In the genomic region with DNA sequence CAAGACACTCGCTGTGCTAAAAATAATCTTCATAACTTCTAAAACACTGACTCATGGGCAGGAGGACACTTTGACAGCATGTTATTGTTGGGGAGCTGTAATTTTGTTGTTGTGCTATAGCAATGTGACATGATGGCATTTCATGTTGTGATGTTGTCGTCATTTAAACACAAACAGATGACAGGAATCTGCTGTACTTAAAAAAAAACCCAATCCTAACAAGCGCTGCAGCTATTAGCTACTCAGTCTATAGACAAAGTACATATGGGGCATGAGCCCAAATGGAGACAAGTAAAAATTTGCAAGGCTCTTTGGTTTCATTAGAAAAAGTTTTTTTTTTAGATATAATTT, we compare ENCODE assay signal across 8 cellular contexts. TPM values are rescaled to one million over a fixed set of nuclear protein-coding genes. Genes with fewer than 3 reads are reported as not detected.
DNase-seq lines count a peak whose midpoint lies in the region; ATAC-seq and TF ChIP-seq lines count a peak whose summit lies in the region.

No MANE protein-coding gene starts in this region.

- TF ChIP-seq POLR2A in vagina (IDR thresholded peaks at IDR 0.05), result no peak

- H3K4me3 ChIP-seq in A673 (ENCODE audit: low read depth, low read length, poor library complexity, severe bottlenecking) (peak overlapping the region; percentile 87), H7 (ENCODE audit: insufficient read depth, low read depth, low read length) (peak overlapping the region; percentile 82), vagina (peak overlapping the region; percentile 92 to 99), mucosa of descending colon (no peak overlapping the region)

- DNase-seq in A673 (ENCODE audit: low spot score), result peak; percentile 2
- DNase-seq in H7, result no peak
- peak; percentile 40 for DNase-seq in left kidney (ENCODE audit: low read depth, low spot score)
- DNase-seq in vagina (ENCODE audit: extremely low spot score in 2 of 2), result no peak
- no peak for DNase-seq in mucosa of descending colon
- no peak for DNase-seq in NCI-H446 (lab: John Stamatoyannopoulos, UW)

- no peaks in the 10 kb centered on the region for H3K9me3 ChIP-seq in A673 (ENCODE audit: low read depth, low read length, poor library complexity, severe bottlenecking)
- H3K9me3 ChIP-seq in vagina, result no peaks in the 10 kb centered on the region
- H3K9me3 ChIP-seq in mucosa of descending colon, result no peaks in the 10 kb centered on the region

- ATAC-seq in mucosa of descending colon (no peak), HG03097 (IDR thresholded peaks at IDR 0.05; ENCODE audit: low FRiP score, unreplicated experiment) (no peak)

- CTCF ChIA-PET in A673 (lab: Charles Lee), result no interaction called here

- H3K27me3 ChIP-seq in A673 (replicated peaks; ENCODE audit: insufficient read depth, low read depth, low read length, poor library complexity) (peaks cover 21% of the 10 kb centered on the region), H7 (ENCODE audit: control insufficient read depth, insufficient read depth, low read length) (no peaks in the 10 kb centered on the region; the same call in 1 of the 2 replicates), vagina (no peaks in the 10 kb centered on the region)

- no peaks in the 10 kb centered on the region for H3K4me1 ChIP-seq in A673 (ENCODE audit: insufficient read depth, low read length, poor library complexity, severe bottlenecking)
- peaks cover 30% of the 10 kb centered on the region for H3K4me1 ChIP-seq in vagina
- H3K4me1 ChIP-seq in mucosa of descending colon (ENCODE audit: low read depth), result peaks cover 10% of the 10 kb centered on the region

- TF ChIP-seq CTCF in A673 (conservative IDR thresholded peaks at IDR 0.05; ENCODE audit: low read depth, low read length), result no peak
- TF ChIP-seq CTCF in vagina (IDR thresholded peaks at IDR 0.05), result no peak
- TF ChIP-seq CTCF in mucosa of descending colon (IDR thresholded peaks at IDR 0.05), result no peak

- intact Hi-C loops in A673 (cut with micrococcal nuclease; ENCODE audit: unreplicated experiment) (no loop called here), vagina (cut with DNase I) (no loop called here), mucosa of descending colon (cut with DNase I, micrococcal nuclease) (no loop called here)

- no TSS peak for BruUV-seq in A673 (replicated peaks; lab: Mats Ljungman, UMichigan)

- POLR2A ChIA-PET in A673 (lab: Charles Lee; ENCODE audit: low non-redundant PET), result no interaction called here

- H3K27ac ChIP-seq in A673 (ENCODE audit: low read depth, low read length, poor library complexity, severe bottlenecking) (no peak overlapping the region), angular gyrus (ENCODE audit: low read depth, low read length) (peak overlapping the region; percentile 30), vagina (peak overlapping the region; percentile 99)

- H3K36me3 ChIP-seq in A673 (ENCODE audit: insufficient read depth, low read length, poor library complexity, severe bottlenecking) (no peaks in the 10 kb centered on the region), H7 (replicated peaks; ENCODE audit: control insufficient read depth, insufficient read depth, low read length) (no peaks in the 10 kb centered on the region), vagina (no peaks in the 10 kb centered on the region), mucosa of descending colon (ENCODE audit: low read depth) (no peaks in the 10 kb centered on the region)

RNA-seq across cellular contexts. Expression of a gene that starts 0.8 kb away (rescaled TPM):
- 5.3 and 6.1 TPM in 2 replicates for total RNA-seq in A673 (2021)
- total RNA-seq in H7 (2014; rRNA removed; shearing (Covaris generic)), result 3.7 and 6.2 TPM in 2 replicates
- 63.3 TPM for total RNA-seq in vagina
- total RNA-seq in mucosa of descending colon, result 10 to 100 TPM; 45.3 to 77.0 (median 53.1) TPM

Comparison
In these comparisons a context has a peak if more than half of its experiments do, and no peak if none do; other contexts are left out.
1. DNase-seq: peak in A673 (single experiment) and left kidney (single experiment); none in H7 (single experiment), vagina (0 of 2), mucosa of descending colon (0 of 3) and NCI-H446 (0 of 2).